8 cellular contexts compared by ENCODE assay signal in genomic region chr10:77637474-77637985, GRCh38. TPM values are rescaled to one million over a fixed set of nuclear protein-coding genes. Genes with fewer than 3 reads are reported as not detected.
DNase-seq lines count a peak whose midpoint lies in the region; ATAC-seq and TF ChIP-seq lines count a peak whose summit lies in the region.

TSS of gene KCNMA1 (minus strand) at chr10:77637808.

- H3K36me3 Mint-ChIP-seq in Calu3 (ENCODE audit: insufficient read depth, unreplicated experiment) = peaks cover 6% of the 10 kb centered on the region

- TF ChIP-seq CTCF in Calu3 (IDR thresholded peaks at IDR 0.05; ENCODE audit: unreplicated experiment) = no peak
- no peak for TF ChIP-seq CTCF in ascending aorta (IDR thresholded peaks at IDR 0.05)

- peaks cover 89% of the 10 kb centered on the region for H3K27me3 Mint-ChIP-seq in Calu3 (ENCODE audit: unreplicated experiment)

- H3K27ac Mint-ChIP-seq in Calu3 (ENCODE audit: unreplicated experiment) = no peak within 1 kb of the TSS

- intact Hi-C loops in Calu3 (cut with micrococcal nuclease; ENCODE audit: unreplicated experiment) = no loop called here
- intact Hi-C loops in ascending aorta (cut with DNase I) = loop anchor here (2.0 to 5.0 kb wide), 4 partner anchors 75 to 390 kb away; no protein-coding TSS in a partner anchor

- H3K4me3 Mint-ChIP-seq in Calu3 (ENCODE audit: low read depth, unreplicated experiment) = peak within 1 kb of the TSS; percentile 76

- DNase-seq in Calu3 = peak; percentile 43
- peak in 1 of 2 donors; percentile 75 for DNase-seq in ascending aorta (ENCODE audit: low spot score in 2 of 2)
- no peak for DNase-seq in HuH-7.5 (ENCODE audit: low spot score)
- no peak for DNase-seq in SHP77 treated with DMSO at 0.1 percent for 48 hours (lab: John Stamatoyannopoulos, UW)

- H3K9me3 ChIP-seq in HUES64 (ENCODE audit: insufficient read depth, low read depth, low read length) (no peaks in the 10 kb centered on the region), ascending aorta (no peaks in the 10 kb centered on the region), iPS-18a (ENCODE audit: control insufficient read depth, low read depth, low read length) (no peaks in the 10 kb centered on the region), skeletal muscle satellite cell (replicated peaks; ENCODE audit: low read length) (no peaks in the 10 kb centered on the region)

- no peaks in the 10 kb centered on the region for H3K9me3 Mint-ChIP-seq in Calu3 (ENCODE audit: low read depth, unreplicated experiment)

- peaks cover 80% of the 10 kb centered on the region for H3K27me3 ChIP-seq in HUES64 (ENCODE audit: insufficient read depth, low read length)
- no peaks in the 10 kb centered on the region for H3K27me3 ChIP-seq in ascending aorta
- peaks cover 76% of the 10 kb centered on the region for H3K27me3 ChIP-seq in iPS-18a (ENCODE audit: control insufficient read depth, insufficient read depth, low read length)
- H3K27me3 ChIP-seq in skeletal muscle satellite cell (ENCODE audit: control insufficient read depth, insufficient read depth, low read length) = no peaks in the 10 kb centered on the region

- H3K36me3 ChIP-seq in HUES64 (ENCODE audit: insufficient read depth, low read length) (no peaks in the 10 kb centered on the region), ascending aorta (no peaks in the 10 kb centered on the region), iPS-18a (ENCODE audit: control insufficient read depth, low read depth, low read length) (no peaks in the 10 kb centered on the region), skeletal muscle satellite cell (ENCODE audit: insufficient read depth, low read length) (no peaks in the 10 kb centered on the region)

- WGBS in HUES64 = under 1% methylated on average over 66 of the region's 66 CpGs

- H3K9ac ChIP-seq in HUES64 (ENCODE audit: low read depth, low read length) (peak within 1 kb of the TSS; percentile 34), iPS-18a (ENCODE audit: low read length) (no peak within 1 kb of the TSS), skeletal muscle satellite cell (ENCODE audit: low read depth, low read length) (peak within 1 kb of the TSS; percentile 77)

- no TSS peak for BruUV-seq in Calu3 (replicated peaks; lab: Mats Ljungman, UMichigan)

- ATAC-seq in HG03460 (IDR thresholded peaks at IDR 0.05; ENCODE audit: unreplicated experiment) = no peak

- H3K27ac ChIP-seq in HUES64 (ENCODE audit: low read depth, low read length) (no peak within 1 kb of the TSS), ascending aorta (peak within 1 kb of the TSS; percentile 79 to 86), iPS-18a (ENCODE audit: low read length) (no peak within 1 kb of the TSS)

- H3K4me3 ChIP-seq in HUES64 (ENCODE audit: low read length) (peak within 1 kb of the TSS; percentile 81), ascending aorta (peak within 1 kb of the TSS; percentile 75 to 76), iPS-18a (ENCODE audit: low read length) (peak within 1 kb of the TSS; percentile 70), skeletal muscle satellite cell (ENCODE audit: low read length) (peak within 1 kb of the TSS; percentile 95)

- CTCF ChIA-PET in Calu3 (lab: Charles Lee) = interaction anchor here (0.7 kb wide), 1 partner anchor 143 kb away, joined by 3 read pairs; no protein-coding TSS in a partner anchor

- H3K4me1 ChIP-seq in HUES64 (ENCODE audit: insufficient read depth, low read length) (peaks cover 20% of the 10 kb centered on the region), ascending aorta (peaks cover 9 to 41% of the 10 kb centered on the region in 2 donors), iPS-18a (ENCODE audit: control insufficient read depth, low read depth, low read length) (peaks cover 17% of the 10 kb centered on the region), skeletal muscle satellite cell (ENCODE audit: control insufficient read depth, insufficient read depth, low read length) (peaks cover 39% of the 10 kb centered on the region)

- peak within 1 kb of the TSS; percentile 95 for H3K4me2 ChIP-seq in skeletal muscle satellite cell (ENCODE audit: low read length)

- peaks cover 5% of the 10 kb centered on the region for H3K4me1 Mint-ChIP-seq in Calu3 (ENCODE audit: low read depth, unreplicated experiment)

RNA-seq across cellular contexts. Expression of gene KCNMA1, which starts in this region (rescaled TPM):
- total RNA-seq in Calu3 (2022) (0.45 and 0.59 TPM in 2 replicates), ascending aorta (28.6 TPM)
- polyA plus RNA-seq in HUES64 (2013, experiment 1 of 2) = 2.4 TPM
- polyA plus RNA-seq in HUES64 (2013, experiment 2 of 2) = 2.0 TPM
- total RNA-seq in skeletal muscle satellite cell (2012; rRNA removed) = 34.5 and 72.3 TPM in 2 replicates

Comparison
In these comparisons a context has a peak if more than half of its experiments do, and no peak if none do; other contexts are left out.
1. RNA of gene KCNMA1 (total RNA-seq): 28.6 TPM in ascending aorta (single experiment); 0.45 to 0.59 TPM in Calu3; every median in the first group is over 10 times any median in the second.
2. Peak in DNase-seq in Calu3; RNA of the gene not detected or under 1 TPM.
3. H3K27ac ChIP-seq: peak in ascending aorta (2 of 2); none in HUES64 (single experiment) and iPS-18a (single experiment).
4. Peak in every context shown above with its lines, with median percentiles within 50 percentile points of each other: H3K4me3 ChIP-seq.